17 cellular contexts compared by ENCODE assay signal in genomic region chr3:48024401-48024800, GRCh38. TPM values are rescaled to one million over a fixed set of nuclear protein-coding genes. Genes with fewer than 3 reads are reported as not detected.
DNase-seq lines count a peak whose midpoint lies in the region; ATAC-seq, FAIRE-seq and TF ChIP-seq lines count a peak whose summit lies in the region.
"Had no signal": no experiment of that assay in that cellular context is flagged by ENCODE, and none has a peak within 500 bp of the region (broad histone marks: within the 10 kb centered on the region; RNA-seq: fewer than 3 reads in every experiment).

No MANE protein-coding gene starts in this region.

- H3K9ac ChIP-seq in GM12878 (ENCODE audit: control insufficient read depth, insufficient read depth, low read length) (no peak overlapping the region), keratinocyte (ENCODE audit: control insufficient read depth, extremely low read depth, insufficient read depth, low read length) (no peak overlapping the region)

- no peaks in the 10 kb centered on the region for H3K27me3 Mint-ChIP-seq in GM23338 (ENCODE audit: insufficient read depth, low read depth, poor library complexity)

- H2AFZ ChIP-seq in GM23338, result no peak overlapping the region
- H2AFZ ChIP-seq in GM12878 (ENCODE audit: control insufficient read depth, low read depth, low read length), result no peak overlapping the region
- H2AFZ ChIP-seq in keratinocyte (ENCODE audit: control insufficient read depth, low read length), result no peak overlapping the region

- no peak overlapping the region for H3K27ac Mint-ChIP-seq in GM23338

- intact Hi-C loops in GM12878 (cut with micrococcal nuclease; ENCODE audit: unreplicated experiment), result no loop called here

- H3K36me3 ChIP-seq in GM23338 (ENCODE audit: insufficient read depth) (no peaks in the 10 kb centered on the region), GM12878 (ENCODE audit: control insufficient read depth in 2 of 2, insufficient read depth in 2 of 2, low read length in 1 of 2) (no peaks in the 10 kb centered on the region; a peak in 1 of 4 replicates), keratinocyte (ENCODE audit: control insufficient read depth in 2 of 2, extremely low read depth in 1 of 2, insufficient read depth in 2 of 2, low read length in 2 of 2) (peaks cover 3 to 4% of the 10 kb centered on the region in 2 experiments)

- dilution Hi-C loops in keratinocyte (cut with MboI; ENCODE audit: extremely low pct_ligation_motif_present, low sequenced_read_pairs), result no loop called here

- TF ChIP-seq CTCF in GM23338 (conservative IDR thresholded peaks at IDR 0.05; ENCODE audit: low read depth in 2 of 2) (no peak), GM12878 (IDR thresholded peaks at IDR 0.05 in 2 of 3, conservative IDR thresholded peaks at IDR 0.05 in 1 of 3; ENCODE audit: control insufficient read depth in 2 of 3, extremely low read depth in 1 of 3, insufficient read depth in 1 of 3, low read depth in 3 of 3, low read length in 3 of 3) (no peak), keratinocyte (optimal IDR thresholded peaks at IDR 0.05 in 1 of 3, IDR thresholded peaks at IDR 0.05 in 1 of 3, conservative IDR thresholded peaks at IDR 0.05 in 1 of 3; ENCODE audit: extremely low read depth in 1 of 3, insufficient read depth in 2 of 3, low read length in 3 of 3) (no peak)

- H3K4me3 ChIP-seq in GM23338 (no peak overlapping the region), GM12878 (no peak overlapping the region), keratinocyte (ENCODE audit: control insufficient read depth in 2 of 3, extremely low read depth in 1 of 3, insufficient read depth in 2 of 3, low read depth in 1 of 3, low read length in 3 of 3) (no peak overlapping the region)
- H3K4me3 ChIP-seq: MG63 had no signal

- H3K9me3 ChIP-seq in GM12878 (replicated peaks; ENCODE audit: control insufficient read depth, insufficient read depth, low read length), result no peaks in the 10 kb centered on the region
- H3K9me3 ChIP-seq in keratinocyte (ENCODE audit: control insufficient read depth, low read depth, low read length), result no peaks in the 10 kb centered on the region
- H3K9me3 ChIP-seq: MG63 had no signal

- no peaks in the 10 kb centered on the region for H3K27me3 ChIP-seq in GM23338 (ENCODE audit: insufficient read depth)
- H3K27me3 ChIP-seq in GM12878 (replicated peaks in 1 of 2; ENCODE audit: control insufficient read depth in 2 of 2, insufficient read depth in 2 of 2, low read length in 1 of 2), result no peaks in the 10 kb centered on the region
- no peaks in the 10 kb centered on the region for H3K27me3 ChIP-seq in keratinocyte (ENCODE audit: control insufficient read depth, extremely low read depth, insufficient read depth, low read length)
- H3K27me3 ChIP-seq: MG63 had no signal

- TF ChIP-seq POLR2A in GM12878 (IDR thresholded peaks at IDR 0.05; ENCODE audit: low read depth, low read length), result no peak

- H3K9me1 ChIP-seq in keratinocyte (ENCODE audit: control insufficient read depth, extremely low read depth, insufficient read depth, low read length), result peaks cover 2% of the 10 kb centered on the region

- TF ChIP-seq EP300 in GM12878 (IDR thresholded peaks at IDR 0.05; ENCODE audit: borderline replicate concordance in 1 of 2, control insufficient read depth in 1 of 2, low read depth in 2 of 2, low read length in 2 of 2), result no peak

- peak; percentile 27 for DNase-seq in AG08395 (ENCODE audit: low spot score)
- no peak for DNase-seq in GM23338 (ENCODE audit: low spot score)
- DNase-seq in GM12878 (ENCODE audit: low read depth, low spot score), result no peak
- DNase-seq in keratinocyte (ENCODE audit: low read depth, low spot score), result no peak
- no peak for DNase-seq in mucosa of gallbladder (ENCODE audit: low spot score)
- no peak for DNase-seq in D341Med (ENCODE audit: low spot score)
- DNase-seq in T1000 (lab: John Stamatoyannopoulos, UW), result no peak
- no peak for DNase-seq in OCI-M1 (lab: John Stamatoyannopoulos, UW)
- DNase-seq: 8988T, COR-L47, Karpas-422, MG63, NCI-H1092, NCI-H2081 treated with DMSO at 0.1 percent for 48 hours, NCI-H510A treated with DMSO at 0.1 percent for 48 hours had no signal

- peak; percentile 54 for FAIRE-seq in GM12878 (lab: Jason Lieb, UNC)
- FAIRE-seq in keratinocyte (lab: Jason Lieb, UNC), result peak; percentile 23
- FAIRE-seq: G401.6 had no signal

- H4K20me1 ChIP-seq in GM23338 (replicated peaks; ENCODE audit: insufficient read depth) (peaks cover 5% of the 10 kb centered on the region; the same call in 1 of the 2 replicates), GM12878 (ENCODE audit: control insufficient read depth, insufficient read depth) (no peaks in the 10 kb centered on the region), keratinocyte (ENCODE audit: control insufficient read depth, extremely low read depth, insufficient read depth, low read length) (peaks cover 33% of the 10 kb centered on the region)

- H3K4me1 ChIP-seq in GM23338 (ENCODE audit: insufficient read depth), result no peaks in the 10 kb centered on the region
- peaks cover 6% of the 10 kb centered on the region for H3K4me1 ChIP-seq in GM12878 (ENCODE audit: control insufficient read depth, insufficient read depth, low read length)
- peaks cover 21% of the 10 kb centered on the region for H3K4me1 ChIP-seq in keratinocyte (ENCODE audit: control insufficient read depth, extremely low read depth, insufficient read depth, low read length)

- H3K4me3 Mint-ChIP-seq in GM23338, result no peak overlapping the region

- H3K9me3 Mint-ChIP-seq in GM23338, result no peaks in the 10 kb centered on the region

- RAD21 ChIA-PET in GM12878 (lab: Charles Lee; ENCODE audit: unreplicated experiment), result no interaction called here

- peak overlapping the region; percentile 50; the same call in 1 of the 2 replicates for H3K27ac ChIP-seq in GM23338 (ENCODE audit: low read depth)
- no peak overlapping the region for H3K27ac ChIP-seq in GM12878 (ENCODE audit: control insufficient read depth, insufficient read depth)
- no peak overlapping the region for H3K27ac ChIP-seq in keratinocyte (ENCODE audit: control insufficient read depth, insufficient read depth, low read length)
- H3K27ac ChIP-seq: C4-2B had no signal

- CTCF ChIA-PET in GM12878 (lab: Yijun Ruan, JAX), result no interaction called here

- peaks cover 93% of the 10 kb centered on the region for H3K79me2 ChIP-seq in GM23338 (replicated peaks; ENCODE audit: insufficient read depth)
- peaks cover 36% of the 10 kb centered on the region for H3K79me2 ChIP-seq in GM12878 (ENCODE audit: control insufficient read depth, insufficient read depth, low read length)
- peaks cover 93% of the 10 kb centered on the region for H3K79me2 ChIP-seq in keratinocyte (ENCODE audit: control insufficient read depth, insufficient read depth, low read length)

- no peak for TF ChIP-seq RAD21 in GM12878 (IDR thresholded peaks at IDR 0.05; ENCODE audit: insufficient read depth, low read depth, low read length)

- H3K4me2 ChIP-seq in GM23338 (no peak overlapping the region), GM12878 (ENCODE audit: control insufficient read depth, insufficient read depth) (no peak overlapping the region), keratinocyte (ENCODE audit: control insufficient read depth, extremely low read depth, insufficient read depth, low read depth, low read length) (no peak overlapping the region)

- H3K36me3 Mint-ChIP-seq in GM23338 (ENCODE audit: low read depth), result 0 out of 3 replicates have a peak, but pooled peaks cover 3% of the 10 kb centered on the region

- POLR2A ChIA-PET in GM12878 (lab: Charles Lee), result interaction anchor here (2.0 kb wide), 1 partner anchor 11 kb away, joined by 5 read pairs; no protein-coding TSS in a partner anchor

- H3F3A ChIP-seq in GM23338 (replicated peaks; ENCODE audit: low read depth), result no peaks in the 10 kb centered on the region; the same call in 1 of the 2 replicates

- SMC1A ChIA-PET in GM12878 (lab: Charles Lee; ENCODE audit: uncharacterized antibody, unreplicated experiment), result interaction anchor here (1.2 to 1.7 kb wide), 2 partner anchors 9 to 59 kb away, joined by 3 to 4 read pairs; partner anchors contain the start of gene MAP4

- no TSS peak for BruUV-seq in GM12878 (replicated peaks; lab: Mats Ljungman, UMichigan)

- ATAC-seq in GM23338 (no peak), GM12878 (no peak)

- WGBS in GM12878 (ENCODE audit: insufficient coverage, insufficient replicate concordance, low lambda C conversion rate, missing lambda C conversion rate), result 100% methylated on average over 1 of the region's 1 CpG

- H3K9me2 ChIP-seq in GM23338 (ENCODE audit: insufficient read depth), result no peaks in the 10 kb centered on the region

- H3K4me1 Mint-ChIP-seq in GM23338, result peaks cover 19% of the 10 kb centered on the region; the same call in 2 of the 3 replicates

- in situ Hi-C loops in GM12878 (cut with MboI), result no loop called here

TF ChIP-seq in GM12878, 131 proteins besides CTCF, POLR2A, EP300 and RAD21 (continues in another document):
- no peak for TF ChIP-seq ZNF217 (IDR thresholded peaks at IDR 0.05)
- TF ChIP-seq FOXK2 (IDR thresholded peaks at IDR 0.05), result no peak

RNA-seq across cellular contexts. Expression of gene MAP4, which starts 8.2 kb away (rescaled TPM):
- total RNA-seq in GM23338 (2014; rRNA removed; shearing (Covaris generic)), result 103 and 108 TPM in 2 replicates
- polyA plus RNA-seq in GM23338 (2016; fragmentation: Nextera tagmentation; extraction: Ambion mirVana) (102 and 113 TPM in 2 replicates), GM12878 (2011; rRNA removed) (29.7 and 44.3 TPM in 2 replicates), GM12878 (2014; fragmentation: Illumina TruSeq; extraction: Trizol) (80.0 and 85.6 TPM in 2 replicates), GM12878 (2014; fragmentation: Nextera tagmentation; extraction: Ambion mirVana) (10 to 100 TPM; 22.2 to 29.1 TPM), GM12878 (2014; rRNA removed) (50.1 and 65.0 TPM in 2 replicates), GM12878 (2016; fragmentation: Nextera tagmentation; extraction: Ambion mirVana) (10 to 100 TPM; 95.9 to 96.4 TPM), keratinocyte (82.5 to 180 TPM (median 110 TPM) in 3 replicates)
- 186 and 198 TPM in 2 replicates for total RNA-seq in GM12878 (2013; cell fraction: nucleolus; rRNA removed)
- total RNA-seq in GM12878 (2014; rRNA removed) (31.9 and 35.6 TPM in 2 replicates), GM12878 (2014; rRNA removed; fragmentation: Illumina TruSeq; extraction: Trizol) (32.8 and 35.0 TPM in 2 replicates), GM12878 (2021) (145 and 147 TPM in 2 replicates), mucosa of gallbladder (228 TPM)
- 38.8 TPM for polyA plus RNA-seq in GM12878 (2011; ENCODE audit: low read depth)
- 31.4 and 39.7 TPM in 2 replicates for polyA plus RNA-seq in GM12878 (2011; cell fraction: cytosol; rRNA removed)
- 92.4 and 104 TPM in 2 replicates for polyA plus RNA-seq in GM12878 (2011; cell fraction: nucleus; rRNA removed)
- 74.5 and 85.2 TPM in 2 replicates for polyA plus RNA-seq in GM12878 (2012)
- polyA minus RNA-seq in GM12878 (2011; rRNA and poly(A)+ RNA removed), result 42.6 and 45.9 TPM in 2 replicates
- 32.7 and 39.6 TPM in 2 replicates for polyA minus RNA-seq in GM12878 (2011; cell fraction: cytosol; rRNA and poly(A)+ RNA removed)
- polyA minus RNA-seq in GM12878 (2011; cell fraction: nucleus; rRNA and poly(A)+ RNA removed), result 23.9 and 44.0 TPM in 2 replicates
- polyA plus RNA-seq in keratinocyte (2011; ENCODE audit: low read depth), result 307 TPM
- polyA plus RNA-seq in keratinocyte (2011; cell fraction: cytosol; rRNA removed), result 132 and 141 TPM in 2 replicates
- polyA plus RNA-seq in keratinocyte (2011; cell fraction: nucleus; rRNA removed), result 308 and 352 TPM in 2 replicates
- polyA plus RNA-seq in keratinocyte (2012; ENCODE audit: low replicate concordance), result 146 and 210 TPM in 2 replicates
- polyA minus RNA-seq in keratinocyte, result 121 to 236 TPM (median 162 TPM) in 3 replicates
- polyA minus RNA-seq in keratinocyte (2011; cell fraction: cytosol; rRNA and poly(A)+ RNA removed), result 121 TPM
- 163 and 317 TPM in 2 replicates for polyA minus RNA-seq in keratinocyte (2011; cell fraction: nucleus; rRNA and poly(A)+ RNA removed)
